In genomic region chr15:63593705-63594671, GRCh38 we compare ENCODE assay signal across 13 cellular contexts. TPM values are rescaled to one million over a fixed set of nuclear protein-coding genes. Genes with fewer than 3 reads are reported as not detected.
DNase-seq lines count a peak whose midpoint lies in the region; ATAC-seq and TF ChIP-seq lines count a peak whose summit lies in the region.
"Had no signal": no experiment of that assay in that cellular context is flagged by ENCODE, and none has a peak within 500 bp of the region (broad histone marks: within the 10 kb centered on the region; RNA-seq: fewer than 3 reads in every experiment).

No MANE protein-coding gene starts in this region.

- no peak for ATAC-seq in HG03469 (IDR thresholded peaks at IDR 0.05; ENCODE audit: unreplicated experiment)
- ATAC-seq in HG03039 (IDR thresholded peaks at IDR 0.05; ENCODE audit: unreplicated experiment), result no peak
- ATAC-seq: Panc1 had no signal

- H3K9me3 Mint-ChIP-seq in activated CD4-positive, alpha-beta memory T cell treated with anti-CD3 and anti-CD28 coated beads for 36 hours, result no peaks in the 10 kb centered on the region
- H3K9me3 Mint-ChIP-seq in osteocyte (ENCODE audit: unreplicated experiment), result peaks cover 8% of the 10 kb centered on the region
- H3K9me3 Mint-ChIP-seq: brain had no signal

- no peaks in the 10 kb centered on the region for H3K27me3 Mint-ChIP-seq in activated CD4-positive, alpha-beta memory T cell treated with anti-CD3 and anti-CD28 coated beads for 36 hours
- H3K27me3 Mint-ChIP-seq in osteocyte (ENCODE audit: unreplicated experiment), result no peaks in the 10 kb centered on the region
- H3K27me3 Mint-ChIP-seq: brain had no signal

- no peak overlapping the region for H3K4me3 ChIP-seq in fibroblast of mammary gland (ENCODE audit: control insufficient read depth, low read depth, low read length)

- TF ChIP-seq CTCF in fibroblast of mammary gland (conservative IDR thresholded peaks at IDR 0.05; ENCODE audit: control insufficient read depth, insufficient read depth, low read depth, low read length) (no peak), osteocyte (IDR thresholded peaks at IDR 0.05) (no peak)

- H3K27ac Mint-ChIP-seq in activated CD4-positive, alpha-beta memory T cell treated with anti-CD3 and anti-CD28 coated beads for 36 hours, result peak overlapping the region; percentile 86
- H3K27ac Mint-ChIP-seq in osteocyte (ENCODE audit: unreplicated experiment), result no peak overlapping the region

- intact Hi-C loops in activated CD4-positive, alpha-beta memory T cell treated with anti-CD3 and anti-CD28 coated beads for 36 hours (cut with micrococcal nuclease), result loop anchor here (2.0 kb wide), 2 partner anchors 33 to 87 kb away; no protein-coding TSS in a partner anchor

- H3K4me1 Mint-ChIP-seq in activated CD4-positive, alpha-beta memory T cell treated with anti-CD3 and anti-CD28 coated beads for 36 hours (ENCODE audit: low read depth), result peaks cover 68% of the 10 kb centered on the region
- peaks cover 22% of the 10 kb centered on the region for H3K4me1 Mint-ChIP-seq in osteocyte (ENCODE audit: unreplicated experiment)

- POLR2A ChIA-PET in activated CD4-positive, alpha-beta memory T cell treated with anti-CD3 and anti-CD28 coated beads for 36 hours (lab: Charles Lee), result interaction anchor here (0.9 to 1.6 kb wide), 4 partner anchors 29 to 499 kb away, joined by 3 to 9 read pairs (median 3); partner anchors contain the start of gene USP3

- peaks cover 40% of the 10 kb centered on the region for H3K36me3 Mint-ChIP-seq in activated CD4-positive, alpha-beta memory T cell treated with anti-CD3 and anti-CD28 coated beads for 36 hours
- H3K36me3 Mint-ChIP-seq in osteocyte (ENCODE audit: unreplicated experiment), result peaks cover 44% of the 10 kb centered on the region

- peak overlapping the region; percentile 6 for H3K4me3 Mint-ChIP-seq in activated CD4-positive, alpha-beta memory T cell treated with anti-CD3 and anti-CD28 coated beads for 36 hours
- H3K4me3 Mint-ChIP-seq in osteocyte (ENCODE audit: unreplicated experiment), result no peak overlapping the region
- H3K4me3 Mint-ChIP-seq: brain had no signal

- CTCF ChIA-PET in activated CD4-positive, alpha-beta memory T cell treated with anti-CD3 and anti-CD28 coated beads for 36 hours (lab: Charles Lee), result interaction anchor here (0.6 to 1.7 kb wide), 6 partner anchors 12 to 475 kb away, joined by 3 to 6 read pairs (median 4); no protein-coding TSS in a partner anchor

- peak; percentile 19 for DNase-seq in ELR (ENCODE audit: low read depth)
- DNase-seq in activated CD4-positive, alpha-beta memory T cell treated with anti-CD3 and anti-CD28 coated beads for 36 hours, result peak; percentile 82
- DNase-seq in fibroblast of mammary gland (ENCODE audit: low read depth), result peak; percentile 28
- peak; percentile 38 to 58 for DNase-seq in stimulated activated CD4-positive, alpha-beta T cell treated with anti-CD3 and anti-CD28 coated beads, Interleukin-4, amount 100 ng/mL, for 48 hours (ENCODE audit: low read depth in 2 of 2)
- no peak for DNase-seq in DMS114 treated with DMSO at 0.1 percent for 48 hours (lab: John Stamatoyannopoulos, UW; ENCODE audit: unreplicated experiment)
- DNase-seq in osteocyte (ENCODE audit: extremely low spot score, unreplicated experiment), result no peak
- DNase-seq: DMS153, KBM-7, kidney had no signal

RNA-seq across cellular contexts. Expression of gene FBXL22, which starts 3.2 kb away (rescaled TPM):
- under 1 TPM; 0.48 to 0.74 TPM for total RNA-seq in activated CD4-positive, alpha-beta memory T cell treated with anti-CD3 and anti-CD28 coated beads for 36 hours
- 0.48 and 0.52 TPM in 2 replicates for total RNA-seq in osteocyte

Comparison
In these comparisons a context has a peak if more than half of its experiments do, and no peak if none do; other contexts are left out.
1. DNase-seq: peak in ELR (single experiment), activated CD4-positive, alpha-beta memory T cell treated with anti-CD3 and anti-CD28 coated beads for 36 hours (single experiment), fibroblast of mammary gland (single experiment) and stimulated activated CD4-positive, alpha-beta T cell treated with anti-CD3 and anti-CD28 coated beads, Interleukin-4, amount 100 ng/mL, for 48 hours (2 of 2); none in DMS114 treated with DMSO at 0.1 percent for 48 hours (single experiment) and osteocyte (single experiment).